28 cellular contexts compared by ENCODE assay signal in the genomic region with DNA sequence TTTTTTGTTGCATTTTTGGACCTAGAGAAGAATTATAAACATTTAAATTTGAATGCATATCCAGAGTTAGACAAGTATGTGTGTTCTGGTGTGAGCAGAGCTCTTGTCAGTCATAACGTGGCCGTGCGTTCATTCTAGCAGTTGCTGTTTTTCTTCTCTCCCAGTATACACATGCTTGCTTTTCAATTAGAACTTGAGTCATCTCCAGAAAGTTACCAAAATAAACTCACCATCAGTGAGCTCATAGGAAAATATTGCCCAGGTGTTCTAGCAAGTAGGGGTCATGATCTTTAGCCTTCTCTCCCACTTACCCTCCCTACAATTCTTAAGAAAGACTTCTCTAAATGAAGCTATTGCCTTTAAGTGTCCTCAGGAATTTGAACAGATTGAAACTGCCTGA.
DNase-seq lines count a peak whose midpoint lies in the region; ATAC-seq, FAIRE-seq and TF ChIP-seq lines count a peak whose summit lies in the region.
"Had no signal": no experiment of that assay in that cellular context is flagged by ENCODE, and none has a peak within 500 bp of the region (broad histone marks: within the 10 kb centered on the region; RNA-seq: fewer than 3 reads in every experiment).

No MANE protein-coding gene starts in this region.

- H3K9me3 Mint-ChIP-seq in astrocyte (ENCODE audit: unreplicated experiment), result peaks cover 3% of the 10 kb centered on the region
- H3K9me3 Mint-ChIP-seq: stimulated activated naive CD8-positive, alpha-beta T cell treated with anti-CD3 and anti-CD28 coated beads, Interleukin-15, Interleukin-2, amounts not matched to agents 100 ng/mL and 50 ng/mL, for 24 hours had no signal

- H3K4me1 ChIP-seq in astrocyte (ENCODE audit: insufficient read depth, low read length), result peaks cover 7% of the 10 kb centered on the region
- H3K4me1 ChIP-seq: Peyer's patch had no signal

- no peaks in the 10 kb centered on the region for H3K9me3 ChIP-seq in astrocyte (ENCODE audit: insufficient read depth, low read depth, low read length)
- H3K9me3 ChIP-seq: Peyer's patch had no signal

- H2AFZ ChIP-seq in astrocyte (ENCODE audit: low read depth, low read length), result no peak overlapping the region

- ATAC-seq in omental fat pad (ENCODE audit: low FRiP score) (peak; percentile 68), GM19035 (IDR thresholded peaks at IDR 0.05; ENCODE audit: unreplicated experiment) (no peak), HG02571 (IDR thresholded peaks at IDR 0.05; ENCODE audit: unreplicated experiment) (no peak)
- ATAC-seq: activated CD4-positive, alpha-beta T cell treated with anti-CD3 and anti-CD28 coated beads for 36 hours; sciatic nerve had no signal

- no peaks in the 10 kb centered on the region for H3K79me2 ChIP-seq in astrocyte (ENCODE audit: insufficient read depth, low read length)

- no peaks in the 10 kb centered on the region for H3K36me3 ChIP-seq in astrocyte (ENCODE audit: insufficient read depth, low read length)
- H3K36me3 ChIP-seq: Peyer's patch had no signal

- peaks cover 33% of the 10 kb centered on the region for H3K4me1 Mint-ChIP-seq in astrocyte (ENCODE audit: low read depth, unreplicated experiment)
- H3K4me1 Mint-ChIP-seq: activated CD4-positive, alpha-beta T cell treated with anti-CD3 and anti-CD28 coated beads for 36 hours had no signal

- no peak overlapping the region for H3K4me2 ChIP-seq in astrocyte (ENCODE audit: low read length)

- FAIRE-seq in astrocyte (lab: Jason Lieb, UNC), result no peak
- FAIRE-seq: A204.1, GM18507, H54 had no signal

- H3K36me3 Mint-ChIP-seq in astrocyte (ENCODE audit: low read depth, unreplicated experiment), result no peaks in the 10 kb centered on the region

- no peak for TF ChIP-seq CTCF in astrocyte (IDR thresholded peaks at IDR 0.05; ENCODE audit: insufficient read depth, low read depth, low read length)
- no peak for TF ChIP-seq CTCF in omental fat pad (IDR thresholded peaks at IDR 0.05)

- peak overlapping the region; percentile 56 for H3K27ac Mint-ChIP-seq in astrocyte (ENCODE audit: unreplicated experiment)
- H3K27ac Mint-ChIP-seq: activated CD4-positive, alpha-beta T cell treated with anti-CD3 and anti-CD28 coated beads for 36 hours; stimulated activated naive CD8-positive, alpha-beta T cell treated with anti-CD3 and anti-CD28 coated beads, Interleukin-15, Interleukin-2, amounts not matched to agents 100 ng/mL and 50 ng/mL, for 24 hours had no signal

- no peaks in the 10 kb centered on the region for H3K27me3 Mint-ChIP-seq in astrocyte (ENCODE audit: low read depth, unreplicated experiment)

- no peak overlapping the region for H3K9ac ChIP-seq in astrocyte (ENCODE audit: low read length)

- H3K4me3 Mint-ChIP-seq in astrocyte (ENCODE audit: unreplicated experiment), result no peak overlapping the region
- H3K4me3 Mint-ChIP-seq: activated CD4-positive, alpha-beta T cell treated with anti-CD3 and anti-CD28 coated beads for 36 hours; nephron progenitor cell; stimulated activated naive CD8-positive, alpha-beta T cell treated with anti-CD3 and anti-CD28 coated beads, Interleukin-15, Interleukin-2, amounts not matched to agents 100 ng/mL and 50 ng/mL, for 24 hours had no signal

- no peaks in the 10 kb centered on the region for H4K20me1 ChIP-seq in astrocyte (ENCODE audit: insufficient read depth, low read length)

- DNase-seq in Daoy (ENCODE audit: low read depth), result peak; percentile 21
- no peak for DNase-seq in astrocyte (ENCODE audit: low read depth)
- DNase-seq in iris pigment epithelial cell (ENCODE audit: low read depth), result peak; percentile 12
- DNase-seq in omental fat pad (ENCODE audit: low spot score), result no peak
- DNase-seq in 8988T, result no peak
- DNase-seq in amygdala (lab: John Stamatoyannopoulos, UW), result no peak
- DNase-seq: activated CD4-positive, alpha-beta T cell treated with anti-CD3 and anti-CD28 coated beads for 36 hours; activated CD8-positive, alpha-beta memory T cell treated with anti-CD3 and anti-CD28 coated beads for 24 hours; activated T-cell treated with anti-CD3 and anti-CD28 coated beads, Interleukin-2, amount 50 U/mL, for 1 hour; cortex of kidney; glutamatergic neuron; Kasumi-1; NCI-H1048; NCI-H1694 treated with DMSO at 0.1 percent for 48 hours; NCI-H2171 treated with DMSO at 0.1 percent for 48 hours; NCI-H526; nephron progenitor cell; Peyer's patch; posterior cingulate gyrus; stimulated activated CD4-positive, alpha-beta T cell treated with anti-CD3 and anti-CD28 coated beads, Interleukin-15, amount 100 ng/mL, for 24 hours had no signal

- no peak overlapping the region for H3K4me3 ChIP-seq in astrocyte (ENCODE audit: insufficient read depth, low read depth, low read length)
- H3K4me3 ChIP-seq: Peyer's patch had no signal

- H3K27me3 ChIP-seq in astrocyte (ENCODE audit: insufficient read depth, low read length), result peaks cover 2% of the 10 kb centered on the region
- H3K27me3 ChIP-seq: Peyer's patch had no signal

- no peak overlapping the region for H3K27ac ChIP-seq in astrocyte (ENCODE audit: low read depth, low read length)
- H3K27ac ChIP-seq: HL-60, Peyer's patch had no signal

Comparison
In these comparisons a context has a peak if more than half of its experiments do, and no peak if none do; other contexts are left out.
1. DNase-seq: peak in Daoy (single experiment) and iris pigment epithelial cell (single experiment); none in astrocyte (single experiment), omental fat pad (single experiment), 8988T (single experiment) and amygdala (0 of 56).